ENCODE assay signal across 19 cellular contexts in the genomic region with DNA sequence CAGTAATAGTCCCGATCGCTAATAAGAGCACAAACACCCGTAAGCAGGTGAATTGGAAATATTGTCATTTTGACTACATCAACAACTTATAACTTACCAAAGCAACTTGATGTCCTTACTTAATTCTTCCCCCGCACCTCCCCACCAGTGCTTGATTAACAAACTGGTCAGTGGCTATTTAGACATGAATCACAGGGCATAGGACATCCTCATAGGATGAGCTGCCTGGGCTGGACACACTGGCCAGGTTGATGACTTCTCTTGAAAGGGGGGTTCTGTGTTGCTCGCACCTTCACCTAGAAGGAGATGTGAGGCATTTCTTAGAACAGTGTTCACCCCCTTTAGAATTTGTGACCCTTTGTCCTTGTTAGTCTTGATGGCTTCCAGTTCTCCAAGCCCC.
"Had no signal": no experiment of that assay in that cellular context is flagged by ENCODE, and none has a peak within 500 bp of the region (broad histone marks: within the 10 kb centered on the region; RNA-seq: fewer than 3 reads in every experiment).

No MANE protein-coding gene starts in this region.

- DNase-seq: effector memory CD4-positive, alpha-beta T cell; gastrocnemius medialis; heart right ventricle; islet precursor cell; left ventricle myocardium inferior; mesendoderm; naive B cell; right cardiac atrium; stimulated activated CD4-positive, alpha-beta T cell treated with anti-CD3 and anti-CD28 coated beads, Interleukin-2, amount 100 ng/mL, for 48 hours; stimulated activated naive CD4-positive, alpha-beta T cell treated with Interleukin-2 at 50 U/mL for 16 hours; tibial artery; upper lobe of left lung had no signal

- H3K27me3 ChIP-seq: esophagus muscularis mucosa, gastrocnemius medialis, heart right ventricle, neutrophil, tibial artery, upper lobe of left lung, vagina had no signal

- H3K36me3 ChIP-seq: esophagus muscularis mucosa, gastrocnemius medialis, heart right ventricle, left ventricle myocardium inferior, neutrophil, tibial artery, upper lobe of left lung, vagina had no signal

- ATAC-seq: right cardiac atrium had no signal

- H3K36me3 Mint-ChIP-seq: naive B cell had no signal

- H3K4me1 Mint-ChIP-seq: naive B cell had no signal

- H3K4me2 ChIP-seq: smooth muscle cell had no signal

- H3K4me3 ChIP-seq: esophagus muscularis mucosa, gastrocnemius medialis, heart right ventricle, left ventricle myocardium inferior, lung, smooth muscle cell, tibial artery, upper lobe of left lung, vagina had no signal

- H3K4me3 Mint-ChIP-seq: naive B cell, nephron had no signal

- H3K9me3 Mint-ChIP-seq: naive B cell, nephron had no signal

- H3K27ac ChIP-seq: epithelial cell of prostate, esophagus muscularis mucosa, gastrocnemius medialis, heart right ventricle, left ventricle myocardium inferior, neutrophil, upper lobe of left lung, vagina had no signal

- H3K27me3 Mint-ChIP-seq: naive B cell had no signal

- H3K9me3 ChIP-seq: esophagus muscularis mucosa, gastrocnemius medialis, heart right ventricle, left ventricle myocardium inferior, neutrophil, tibial artery, upper lobe of left lung, vagina had no signal
